ENCODE assay signal across 8 cellular contexts in genomic region chr5:140042551-140043507, GRCh38. TPM values are rescaled to one million over a fixed set of nuclear protein-coding genes. Genes with fewer than 3 reads are reported as not detected.
A peak's percentile ranks its signal among the peaks of the same experiment; 100 is the strongest.
DNase-seq lines count a peak whose midpoint lies in the region; ATAC-seq and TF ChIP-seq lines count a peak whose summit lies in the region.

TSS of gene NRG2 (minus strand) at chr5:140043299.

- H3K27me3 ChIP-seq in naive thymus-derived CD4-positive, alpha-beta T cell (ENCODE audit: control insufficient read depth in 2 of 2, insufficient read depth in 2 of 2, low read length in 2 of 2), result peaks cover 0 to 24% of the 10 kb centered on the region in 2 donors

- no peaks in the 10 kb centered on the region for H3K36me3 ChIP-seq in naive thymus-derived CD4-positive, alpha-beta T cell (ENCODE audit: control insufficient read depth in 2 of 3, insufficient read depth in 3 of 3, low read length in 3 of 3)

- peak within 1 kb of the TSS; percentile 69 for H3K4me3 Mint-ChIP-seq in activated T-helper 1 cell treated with anti-CD3 and anti-CD28 coated beads, Interleukin-12 subunit alpha, Interleukin-12 subunit beta, Interleukin-2, Interleukin-4 antibody, amounts not matched to agents 30 ng/mL and 10 ng/mL and 1 ng/mL, durations not matched to agents 14 hours and 24 hours and 36 hours
- peak within 1 kb of the TSS; percentile 71 to 85 (median 80) for H3K4me3 Mint-ChIP-seq in naive thymus-derived CD4-positive, alpha-beta T cell

- peak; percentile 59 for TF ChIP-seq CTCF in AG10803 (conservative IDR thresholded peaks at IDR 0.05; ENCODE audit: low read length)

- H3K4me1 ChIP-seq in naive thymus-derived CD4-positive, alpha-beta T cell (ENCODE audit: control insufficient read depth in 2 of 2, insufficient read depth in 2 of 2, low read length in 2 of 2), result peaks cover 3 to 6% of the 10 kb centered on the region in 2 donors

- H3K4me1 Mint-ChIP-seq in activated T-helper 1 cell treated with anti-CD3 and anti-CD28 coated beads, Interleukin-12 subunit alpha, Interleukin-12 subunit beta, Interleukin-2, Interleukin-4 antibody, amounts not matched to agents 30 ng/mL and 10 ng/mL and 1 ng/mL, durations not matched to agents 14 hours and 24 hours and 36 hours (ENCODE audit: low read depth), result peaks cover 15% of the 10 kb centered on the region
- peaks cover 12 to 30% (median 22%) of the 10 kb centered on the region in 7 donors for H3K4me1 Mint-ChIP-seq in naive thymus-derived CD4-positive, alpha-beta T cell

- CTCF ChIA-PET in naive thymus-derived CD4-positive, alpha-beta T cell (lab: Charles Lee), result no interaction called here

- H3K27ac Mint-ChIP-seq in activated T-helper 1 cell treated with anti-CD3 and anti-CD28 coated beads, Interleukin-12 subunit alpha, Interleukin-12 subunit beta, Interleukin-2, Interleukin-4 antibody, amounts not matched to agents 30 ng/mL and 10 ng/mL and 1 ng/mL, durations not matched to agents 14 hours and 24 hours and 36 hours, result no peak within 1 kb of the TSS
- H3K27ac Mint-ChIP-seq in naive thymus-derived CD4-positive, alpha-beta T cell, result no peak within 1 kb of the TSS

- peaks cover 63% of the 10 kb centered on the region for H3K27me3 Mint-ChIP-seq in activated T-helper 1 cell treated with anti-CD3 and anti-CD28 coated beads, Interleukin-12 subunit alpha, Interleukin-12 subunit beta, Interleukin-2, Interleukin-4 antibody, amounts not matched to agents 30 ng/mL and 10 ng/mL and 1 ng/mL, durations not matched to agents 14 hours and 24 hours and 36 hours (ENCODE audit: insufficient read depth)
- peaks cover 66 to 75% (median 68%) of the 10 kb centered on the region in 5 donors for H3K27me3 Mint-ChIP-seq in naive thymus-derived CD4-positive, alpha-beta T cell

- H3K4me3 ChIP-seq in AG10803 (ENCODE audit: low read length), result peak within 1 kb of the TSS; percentile 62
- H3K4me3 ChIP-seq in naive thymus-derived CD4-positive, alpha-beta T cell (ENCODE audit: low read length), result peak within 1 kb of the TSS; percentile 55

- DNase-seq in AG10803 (ENCODE audit: low read depth), result peak; percentile 43
- DNase-seq in NOMO-1 treated with DMSO at 0.1 percent for 48 hours (lab: John Stamatoyannopoulos, UW; ENCODE audit: unreplicated experiment), result peak; percentile 41
- DNase-seq in activated T-helper 1 cell treated with anti-CD3 and anti-CD28 coated beads, Interleukin-12 subunit alpha, Interleukin-12 subunit beta, Interleukin-2, Interleukin-4 antibody, amounts not matched to agents 30 ng/mL and 10 ng/mL and 1 ng/mL, durations not matched to agents 14 hours and 24 hours and 36 hours (ENCODE audit: low spot score), result peak; percentile 11
- DNase-seq in fibroblast of peridontal ligament (ENCODE audit: extremely low read depth), result peak; percentile 53
- DNase-seq in naive thymus-derived CD4-positive, alpha-beta T cell, result peak; percentile 11 to 58 (median 38)
- DNase-seq in superior temporal gyrus (ENCODE audit: extremely low spot score), result peak; percentile 62

- no peak within 1 kb of the TSS for H3K27ac ChIP-seq in naive thymus-derived CD4-positive, alpha-beta T cell (ENCODE audit: low read depth, low read length)

- H3K36me3 Mint-ChIP-seq in activated T-helper 1 cell treated with anti-CD3 and anti-CD28 coated beads, Interleukin-12 subunit alpha, Interleukin-12 subunit beta, Interleukin-2, Interleukin-4 antibody, amounts not matched to agents 30 ng/mL and 10 ng/mL and 1 ng/mL, durations not matched to agents 14 hours and 24 hours and 36 hours (ENCODE audit: low read depth), result peaks cover 2% of the 10 kb centered on the region
- peaks cover 0 to 4% (median 0%) of the 10 kb centered on the region in 5 donors for H3K36me3 Mint-ChIP-seq in naive thymus-derived CD4-positive, alpha-beta T cell

- no peaks in the 10 kb centered on the region for H3K9me3 ChIP-seq in naive thymus-derived CD4-positive, alpha-beta T cell (ENCODE audit: control insufficient read depth in 2 of 3, low read length in 3 of 3)

- intact Hi-C loops in activated T-helper 1 cell treated with anti-CD3 and anti-CD28 coated beads, Interleukin-12 subunit alpha, Interleukin-12 subunit beta, Interleukin-2, Interleukin-4 antibody, amounts not matched to agents 30 ng/mL and 10 ng/mL and 1 ng/mL, durations not matched to agents 14 hours and 24 hours and 36 hours (cut with micrococcal nuclease), result loop anchor here (2.0 kb wide), 1 partner anchor 64 kb away; no protein-coding TSS in a partner anchor
- intact Hi-C loops in naive thymus-derived CD4-positive, alpha-beta T cell (cut with micrococcal nuclease), result loop anchor here in 1 of 2 donors (2.0 kb wide), 1 partner anchor 74 kb away; no protein-coding TSS in a partner anchor

- no peaks in the 10 kb centered on the region for H3K9me3 Mint-ChIP-seq in activated T-helper 1 cell treated with anti-CD3 and anti-CD28 coated beads, Interleukin-12 subunit alpha, Interleukin-12 subunit beta, Interleukin-2, Interleukin-4 antibody, amounts not matched to agents 30 ng/mL and 10 ng/mL and 1 ng/mL, durations not matched to agents 14 hours and 24 hours and 36 hours
- H3K9me3 Mint-ChIP-seq in naive thymus-derived CD4-positive, alpha-beta T cell, result no peaks in the 10 kb centered on the region

- ATAC-seq in GM19023 (IDR thresholded peaks at IDR 0.05; ENCODE audit: unreplicated experiment) (peak; percentile 71), HG03175 (IDR thresholded peaks at IDR 0.05; ENCODE audit: unreplicated experiment) (peak; percentile 65)
- ATAC-seq in naive thymus-derived CD4-positive, alpha-beta T cell, result peak; percentile 88

- POLR2A ChIA-PET in naive thymus-derived CD4-positive, alpha-beta T cell (lab: Charles Lee), result no interaction called here

RNA-seq across cellular contexts. Expression of gene NRG2, which starts in this region (rescaled TPM):
- 0.08 TPM in 1 of 2 replicates, not detected in the other for total RNA-seq in activated T-helper 1 cell treated with anti-CD3 and anti-CD28 coated beads, Interleukin-12 subunit alpha, Interleukin-12 subunit beta, Interleukin-2, Interleukin-4 antibody, amounts not matched to agents 30 ng/mL and 10 ng/mL and 1 ng/mL, durations not matched to agents 14 hours and 24 hours and 36 hours
- total RNA-seq in naive thymus-derived CD4-positive, alpha-beta T cell, result under 1 TPM in 3 of 5 experiments, not detected in 2; 0.11 to 0.22 (median 0.13) TPM
- under 1 TPM in 1 of 2 donors, not detected in 1; 0.05 TPM for polyA plus RNA-seq in naive thymus-derived CD4-positive, alpha-beta T cell

Comparison
In these comparisons a context has a peak if more than half of its experiments do, and no peak if none do; other contexts are left out.
1. Peak in DNase-seq in activated T-helper 1 cell treated with anti-CD3 and anti-CD28 coated beads, Interleukin-12 subunit alpha, Interleukin-12 subunit beta, Interleukin-2, Interleukin-4 antibody, amounts not matched to agents 30 ng/mL and 10 ng/mL and 1 ng/mL, durations not matched to agents 14 hours and 24 hours and 36 hours; RNA of the gene not detected or under 1 TPM.
2. Peak in DNase-seq, ATAC-seq and H3K4me3 ChIP-seq in naive thymus-derived CD4-positive, alpha-beta T cell; RNA of the gene not detected or under 1 TPM.
3. DNase-seq: peak in every context shown above with its lines; median percentile 62 in superior temporal gyrus; 53 in fibroblast of peridontal ligament; 43 in AG10803; 41 in NOMO-1 treated with DMSO at 0.1 percent for 48 hours; 38 in naive thymus-derived CD4-positive, alpha-beta T cell; 11 in activated T-helper 1 cell treated with anti-CD3 and anti-CD28 coated beads, Interleukin-12 subunit alpha, Interleukin-12 subunit beta, Interleukin-2, Interleukin-4 antibody, amounts not matched to agents 30 ng/mL and 10 ng/mL and 1 ng/mL, durations not matched to agents 14 hours and 24 hours and 36 hours.